ENCODE assay signal across 22 cellular contexts in genomic region chr16:66639091-66639885, GRCh38. TPM values are rescaled to one million over a fixed set of nuclear protein-coding genes. Genes with fewer than 3 reads are reported as not detected.
DNase-seq lines count a peak whose midpoint lies in the region; ATAC-seq, FAIRE-seq and TF ChIP-seq lines count a peak whose summit lies in the region.
"Had no signal": no experiment of that assay in that cellular context is flagged by ENCODE, and none has a peak within 500 bp of the region (broad histone marks: within the 10 kb centered on the region; RNA-seq: fewer than 3 reads in every experiment).

No MANE protein-coding gene starts in this region.

- no peak for FAIRE-seq in H1 (lab: Jason Lieb, UNC)
- FAIRE-seq in GM12891 (lab: Jason Lieb, UNC): no peak
- FAIRE-seq: endometrium, kidney had no signal

- no peak overlapping the region for H3K14ac ChIP-seq in H1 (ENCODE audit: insufficient read length)

- H4K91ac ChIP-seq in H1 (replicated peaks; ENCODE audit: insufficient read length, low read length): no peak overlapping the region

- no peak overlapping the region for H3K56ac ChIP-seq in H1 (replicated peaks; ENCODE audit: insufficient read length, low read depth, low read length)

- H2BK120ac ChIP-seq in H1 (replicated peaks; ENCODE audit: low read depth, low read length): no peak overlapping the region

- CTCF ChIA-PET in H1 (lab: Charles Lee; ENCODE audit: partially characterized antibody): interaction anchor here (0.6 to 7.3 kb wide), 9 partner anchors 10 to 74 kb away, joined by 3 to 42 read pairs (median 3); no protein-coding TSS in a partner anchor

- intact Hi-C loops in vagina (cut with DNase I): no loop called here

- H4K5ac ChIP-seq in H1 (ENCODE audit: insufficient read length, low read depth, low read length): no peak overlapping the region

- H3K23ac ChIP-seq in H1 (ENCODE audit: insufficient read length): no peak overlapping the region

- H4K20me1 ChIP-seq in OCI-LY3 (ENCODE audit: insufficient read depth, low read length) (no peaks in the 10 kb centered on the region), H1 (replicated peaks in 1 of 2; ENCODE audit: control insufficient read depth in 1 of 2, insufficient read depth in 2 of 2, low read length in 2 of 2) (no peaks in the 10 kb centered on the region)

- WGBS in H1 (ENCODE audit: extremely low coverage in 1 of 2, insufficient coverage in 1 of 2, insufficient read length in 1 of 2, insufficient replicate concordance in 2 of 2, low coverage in 1 of 2, low lambda C conversion rate in 2 of 2, missing lambda C conversion rate in 1 of 2), 2 experiments: 51 to 100% methylated on average over 1 to 6 of the region's 6 CpGs

- ATAC-seq in HG03280 (IDR thresholded peaks at IDR 0.05; ENCODE audit: unreplicated experiment): no peak
- ATAC-seq: activated T-cell treated with anti-CD3 and anti-CD28 coated beads, Interleukin-2, amount 50 U/mL, for 72 hours; right cardiac atrium had no signal

- H3K36me3 ChIP-seq in OCI-LY3 (replicated peaks; ENCODE audit: low read depth, low read length): no peaks in the 10 kb centered on the region
- peaks cover 0 to 12% (median 0%) of the 10 kb centered on the region in 4 experiments; a peak in 1 of 8 replicates for H3K36me3 ChIP-seq in H1 (ENCODE audit: control insufficient read depth in 2 of 4, insufficient read depth in 4 of 4, low read length in 3 of 4)
- H3K36me3 ChIP-seq in vagina: no peaks in the 10 kb centered on the region
- H3K36me3 ChIP-seq: uterus had no signal

- no peak overlapping the region for H4K8ac ChIP-seq in H1 (ENCODE audit: extremely low read depth, insufficient read depth, low read length)

- POLR2A ChIA-PET in H1 (lab: Charles Lee; ENCODE audit: partially characterized antibody): interaction anchor here (1.1 kb wide), 1 partner anchor 11 kb away, joined by 4 read pairs; no protein-coding TSS in a partner anchor

- no peak for TF ChIP-seq EP300 in H1 (IDR thresholded peaks at IDR 0.05; ENCODE audit: borderline replicate concordance in 1 of 2, low read depth in 2 of 2, low read length in 2 of 2)

- no peak overlapping the region for H3K18ac ChIP-seq in H1 (ENCODE audit: extremely low read depth, low read length)

- H3K4me3 ChIP-seq in OCI-LY3 (ENCODE audit: low read length): no peak overlapping the region
- no peak overlapping the region for H3K4me3 ChIP-seq in H1 (ENCODE audit: extremely low read depth in 1 of 4, insufficient read depth in 2 of 4, low read depth in 3 of 4, low read length in 4 of 4)
- no peak overlapping the region for H3K4me3 ChIP-seq in vagina
- H3K4me3 ChIP-seq: uterus had no signal

- no peak overlapping the region; the same call in 1 of the 2 replicates for H2AK5ac ChIP-seq in H1 (ENCODE audit: low read depth, low read length)

- H3K9me3 ChIP-seq in OCI-LY3 (ENCODE audit: insufficient read depth, low read length) (no peaks in the 10 kb centered on the region), H1 (ENCODE audit: insufficient read depth in 2 of 2, low read depth in 1 of 2, low read length in 1 of 2) (no peaks in the 10 kb centered on the region), vagina (no peaks in the 10 kb centered on the region)
- H3K9me3 ChIP-seq: uterus had no signal

- peak overlapping the region; percentile 42; the same call in 1 of the 2 replicates for H2BK12ac ChIP-seq in H1 (ENCODE audit: low read depth, low read length)

- H3K27me3 ChIP-seq in OCI-LY3 (ENCODE audit: low read depth, low read length) (no peaks in the 10 kb centered on the region), H1 (replicated peaks in 1 of 4; ENCODE audit: control insufficient read depth in 3 of 4, extremely low read depth in 1 of 4, insufficient read depth in 3 of 4, low read length in 3 of 4) (no peaks in the 10 kb centered on the region), vagina (no peaks in the 10 kb centered on the region)
- H3K27me3 ChIP-seq: uterus had no signal

- H3K9ac ChIP-seq in OCI-LY3 (ENCODE audit: low read length): no peak overlapping the region
- H3K9ac ChIP-seq in H1 (replicated peaks in 1 of 4; ENCODE audit: extremely low read depth in 1 of 4, low read depth in 3 of 4, low read length in 3 of 4): no peak overlapping the region

- H3K27ac ChIP-seq in OCI-LY3 (ENCODE audit: low read length) (no peak overlapping the region), H1 (ENCODE audit: low read depth, low read length) (no peak overlapping the region), vagina (no peak overlapping the region)
- H3K27ac ChIP-seq: uterus had no signal

- no peak for TF ChIP-seq RAD21 in H1 (IDR thresholded peaks at IDR 0.05 in 1 of 2, conservative IDR thresholded peaks at IDR 0.05 in 1 of 2; ENCODE audit: low read depth in 2 of 2, low read length in 2 of 2)

- DNase-seq in AG20443 (ENCODE audit: low spot score) (peak; percentile 20), H1 (ENCODE audit: low read depth in 1 of 2, low spot score in 2 of 2) (no peak), kidney tubule cell (ENCODE audit: low spot score) (peak; percentile 44), GM12891 (ENCODE audit: insufficient read length, low spot score) (no peak), vagina (ENCODE audit: extremely low spot score in 2 of 2) (no peak)
- no peak for DNase-seq in activated effector memory CD4-positive, alpha-beta T cell treated with Interleukin-2 at 50 U/mL for 16 hours
- DNase-seq: 8988T; activated T-cell treated with anti-CD3 and anti-CD28 coated beads, Interleukin-2, amount 50 U/mL, for 72 hours; cortex of kidney; foreskin melanocyte; hypothalamus; kidney; NCI-H1048; NCI-H2107; NCI-H524 treated with DMSO at 0.1 percent for 48 hours; right cardiac atrium; SHP77; stimulated activated CD4-positive, alpha-beta T cell treated with anti-CD3 and anti-CD28 coated beads, Interleukin-15, amount 100 ng/mL, for 24 hours; uterus had no signal

- H3K4me2 ChIP-seq in OCI-LY3 (ENCODE audit: low read length) (peak overlapping the region; percentile 26; the same call in 1 of the 2 replicates), H1 (ENCODE audit: insufficient read depth in 1 of 2, low read depth in 2 of 2, low read length in 2 of 2) (peak overlapping the region in 1 of 2 experiments; percentile 50; a peak in 2 of 4 replicates)

- H3K79me2 ChIP-seq in OCI-LY3 (ENCODE audit: low read length) (no peaks in the 10 kb centered on the region), H1 (ENCODE audit: control insufficient read depth in 1 of 2, insufficient read depth in 2 of 2, low read length in 2 of 2) (peaks cover 0 to 19% of the 10 kb centered on the region in 2 experiments; a peak in 2 of 4 replicates)

- H2BK5ac ChIP-seq in H1 (ENCODE audit: low read depth, low read length): no peak overlapping the region

- no peak overlapping the region for H2BK20ac ChIP-seq in H1 (ENCODE audit: low read length)

- no peak overlapping the region for H3K4ac ChIP-seq in H1 (replicated peaks; ENCODE audit: insufficient read length, low read depth, low read length)

- H2AFZ ChIP-seq in OCI-LY3 (ENCODE audit: low read depth, low read length): no peak overlapping the region
- H2AFZ ChIP-seq in H1 (ENCODE audit: low read length): no peak overlapping the region

- TF ChIP-seq POLR2A in H1 (IDR thresholded peaks at IDR 0.05; ENCODE audit: control extremely low read depth in 1 of 2, low read depth in 2 of 2, low read length in 2 of 2): no peak
- TF ChIP-seq POLR2A in GM12891 (IDR thresholded peaks at IDR 0.05; ENCODE audit: low read depth, low read length): no peak
- TF ChIP-seq POLR2A in vagina (IDR thresholded peaks at IDR 0.05): no peak

- no peaks in the 10 kb centered on the region for H3K23me2 ChIP-seq in H1 (ENCODE audit: low read depth, low read length)

- no peaks in the 10 kb centered on the region; the same call in 1 of the 2 replicates for H3K79me1 ChIP-seq in H1 (ENCODE audit: low read depth, low read length)

- TF ChIP-seq CTCF in OCI-LY3 (IDR thresholded peaks at IDR 0.05; ENCODE audit: low read depth, low read length): no peak
- TF ChIP-seq CTCF in H1 (IDR thresholded peaks at IDR 0.05; ENCODE audit: control extremely low read depth in 1 of 3, insufficient read depth in 1 of 3, low read depth in 1 of 3, low read length in 3 of 3): no peak
- TF ChIP-seq CTCF in vagina (IDR thresholded peaks at IDR 0.05): no peak

- peaks cover 8% of the 10 kb centered on the region for H3K4me1 ChIP-seq in OCI-LY3 (ENCODE audit: low read length)
- H3K4me1 ChIP-seq in H1 (replicated peaks in 1 of 4; ENCODE audit: control insufficient read depth in 3 of 4, insufficient read depth in 4 of 4, low read length in 3 of 4): peaks cover 0 to 5% (median 2%) of the 10 kb centered on the region in 4 experiments; a peak in 2 of 7 replicates
- H3K4me1 ChIP-seq in vagina: no peaks in the 10 kb centered on the region
- H3K4me1 ChIP-seq: uterus had no signal

- H2BK15ac ChIP-seq in H1 (ENCODE audit: low read length): no peak overlapping the region

TF ChIP-seq in H1, 55 proteins besides CTCF, POLR2A, EP300 and RAD21 (continues in another document):
- TF ChIP-seq BRCA1 (IDR thresholded peaks at IDR 0.05; ENCODE audit: low read depth, low read length): no peak
- TF ChIP-seq JUN (IDR thresholded peaks at IDR 0.05; ENCODE audit: low read depth, low read length): no peak

TF ChIP-seq in GM12891, 5 proteins besides CTCF, POLR2A, EP300 and RAD21 (continues in another document):
- TF ChIP-seq POLR2AphosphoS5 (IDR thresholded peaks at IDR 0.05; ENCODE audit: low read depth, low read length) (no peak), PAX5 (IDR thresholded peaks at IDR 0.05; ENCODE audit: insufficient read depth, low read length, severe bottlenecking) (no peak)

RNA-seq across cellular contexts. Expression of gene CMTM3, which starts 34.8 kb away (rescaled TPM):
- 24.8 and 25.4 TPM in 2 replicates for total RNA-seq in H1 (2021; fragmentation: NEBNext Ultra II Directional; extraction: Animal tissue kit (Norgen Biotek cat#: 25700))
- polyA plus RNA-seq in H1 (2011; rRNA removed): 24.7 and 30.8 TPM in 2 replicates
- 18.8 TPM for polyA plus RNA-seq in H1 (2011; cell fraction: cytosol; rRNA removed)
- 25.5 TPM for polyA plus RNA-seq in H1 (2011; cell fraction: nucleus; rRNA removed)
- polyA plus RNA-seq in H1 (2012, experiment 1 of 2): 17.4 to 22.2 TPM (median 19.4 TPM) in 4 replicates
- polyA plus RNA-seq in H1 (2012, experiment 2 of 2): 22.8 TPM
- polyA plus RNA-seq in H1 (2013, experiment 1 of 2): 40.7 TPM
- 45.4 TPM for polyA plus RNA-seq in H1 (2013, experiment 2 of 2)
- polyA minus RNA-seq in H1 (2011; rRNA and poly(A)+ RNA removed): 12.8 and 26.1 TPM in 2 replicates
- 6.6 TPM for polyA minus RNA-seq in H1 (2011; cell fraction: cytosol; rRNA and poly(A)+ RNA removed)
- 6.8 TPM for polyA minus RNA-seq in H1 (2011; cell fraction: nucleus; rRNA and poly(A)+ RNA removed)
- polyA plus RNA-seq in GM12891 (2012; ENCODE audit: low read depth, missing spikeins): 18.9 TPM
- total RNA-seq in vagina: 47.9 TPM

RNA-seq across cellular contexts. Expression of gene CMTM4, which starts 57.3 kb away (rescaled TPM):
- 49.4 and 51.7 TPM in 2 replicates for total RNA-seq in H1 (2021; fragmentation: NEBNext Ultra II Directional; extraction: Animal tissue kit (Norgen Biotek cat#: 25700))
- 35.3 and 46.7 TPM in 2 replicates for polyA plus RNA-seq in H1 (2011; rRNA removed)
- 45.2 TPM for polyA plus RNA-seq in H1 (2011; cell fraction: cytosol; rRNA removed)
- polyA plus RNA-seq in H1 (2011; cell fraction: nucleus; rRNA removed): 57.9 TPM
- polyA plus RNA-seq in H1 (2012, experiment 1 of 2): 24.9 to 31.1 TPM (median 30.7 TPM) in 4 replicates
- 6.3 TPM for polyA plus RNA-seq in H1 (2012, experiment 2 of 2)
- 21.7 TPM for polyA plus RNA-seq in H1 (2013, experiment 1 of 2)
- 24.2 TPM for polyA plus RNA-seq in H1 (2013, experiment 2 of 2)
- polyA minus RNA-seq in H1 (2011; rRNA and poly(A)+ RNA removed): 78.5 and 82.0 TPM in 2 replicates
- polyA minus RNA-seq in H1 (2011; cell fraction: cytosol; rRNA and poly(A)+ RNA removed): 50.3 TPM
- polyA minus RNA-seq in H1 (2011; cell fraction: nucleus; rRNA and poly(A)+ RNA removed): 41.4 TPM
- 0.30 TPM for polyA plus RNA-seq in GM12891 (2012; ENCODE audit: low read depth, missing spikeins)
- total RNA-seq in vagina: 15.7 TPM

Comparison
In these comparisons a context has a peak if more than half of its experiments do, and no peak if none do; other contexts are left out.
1. DNase-seq: peak in AG20443 (single experiment) and kidney tubule cell (single experiment); none in H1 (0 of 2), activated effector memory CD4-positive, alpha-beta T cell treated with Interleukin-2 at 50 U/mL for 16 hours (single experiment), GM12891 (single experiment) and vagina (0 of 2).